ENCODE assay signal across 9 cellular contexts in genomic region chr14:104768437-104769323, GRCh38. TPM values are rescaled to one million over a fixed set of nuclear protein-coding genes. Genes with fewer than 3 reads are reported as not detected.
DNase-seq lines count a peak whose midpoint lies in the region; ATAC-seq and TF ChIP-seq lines count a peak whose summit lies in the region.
"Had no signal": no experiment of that assay in that cellular context is flagged by ENCODE, and none has a peak within 500 bp of the region (broad histone marks: within the 10 kb centered on the region; RNA-seq: fewer than 3 reads in every experiment).

No MANE protein-coding gene starts in this region.

- H3K9me3 Mint-ChIP-seq in immature natural killer cell: no peaks in the 10 kb centered on the region

- H3K27me3 ChIP-seq in WERI-Rb-1 (ENCODE audit: insufficient read depth, low read depth, severe bottlenecking): no peaks in the 10 kb centered on the region
- H3K27me3 ChIP-seq in breast epithelium: no peaks in the 10 kb centered on the region

- TF ChIP-seq CTCF in WERI-Rb-1 (IDR thresholded peaks at IDR 0.05; ENCODE audit: low read depth, low read length): peak; percentile 91
- TF ChIP-seq CTCF in breast epithelium (IDR thresholded peaks at IDR 0.05): peak in 2 of 3 donors; percentile 76 to 90

- peak overlapping the region in 3 of 6 donors; percentile 28 to 51 (median 45) for H3K27ac Mint-ChIP-seq in immature natural killer cell
- H3K27ac Mint-ChIP-seq: stimulated activated naive CD8-positive, alpha-beta T cell treated with anti-CD3 and anti-CD28 coated beads, Interleukin-15, Interleukin-2, amounts not matched to agents 100 ng/mL and 50 ng/mL, for 24 hours had no signal

- TF ChIP-seq POLR2A in breast epithelium (IDR thresholded peaks at IDR 0.05): no peak

- H3K36me3 Mint-ChIP-seq in immature natural killer cell: peaks cover 3 to 12% (median 9%) of the 10 kb centered on the region in 3 donors

- peaks cover 0 to 1% of the 10 kb centered on the region in 2 donors for H3K4me1 Mint-ChIP-seq in immature natural killer cell

- H3K4me1 ChIP-seq in breast epithelium: peaks cover 0 to 5% of the 10 kb centered on the region in 2 donors

- intact Hi-C loops in breast epithelium (cut with DNase I; ENCODE audit: low total_unique reads): no loop called here

- H3K27me3 Mint-ChIP-seq in immature natural killer cell (ENCODE audit: low read depth in 3 of 3): peaks cover 0 to 5% (median 0%) of the 10 kb centered on the region in 3 donors
- H3K27me3 Mint-ChIP-seq: stimulated activated naive CD8-positive, alpha-beta T cell treated with anti-CD3 and anti-CD28 coated beads, Interleukin-15, Interleukin-2, amounts not matched to agents 100 ng/mL and 50 ng/mL, for 24 hours had no signal

- peaks cover 8% of the 10 kb centered on the region for H3K9me3 ChIP-seq in WERI-Rb-1 (ENCODE audit: severe bottlenecking)
- no peaks in the 10 kb centered on the region for H3K9me3 ChIP-seq in breast epithelium

- ATAC-seq in HG02798 (IDR thresholded peaks at IDR 0.05; ENCODE audit: poor library complexity, unreplicated experiment) (peak; percentile 76), GM21515 (IDR thresholded peaks at IDR 0.05; ENCODE audit: unreplicated experiment) (no peak)

- DNase-seq in GM03348 (ENCODE audit: low spot score) (peak; percentile 92), NCI-H2196 (lab: John Stamatoyannopoulos, UW; ENCODE audit: unreplicated experiment) (peak; percentile 58), WERI-Rb-1 (peak; percentile 94), breast epithelium (ENCODE audit: low spot score in 2 of 2) (peak; percentile 80 to 95), immature natural killer cell (peak; percentile 84 to 87 (median 84))
- DNase-seq in stimulated activated CD4-positive, alpha-beta T cell treated with anti-CD3 and anti-CD28 coated beads, Interleukin-15, amount 100 ng/mL, for 1 hour (ENCODE audit: low read depth in 1 of 2, low spot score in 1 of 2): peak; percentile 80 to 90

- no peak overlapping the region for H3K4me3 ChIP-seq in WERI-Rb-1 (ENCODE audit: low read depth, low read length)
- no peak overlapping the region for H3K4me3 ChIP-seq in breast epithelium

- H3K36me3 ChIP-seq in WERI-Rb-1: peaks cover 40% of the 10 kb centered on the region
- no peaks in the 10 kb centered on the region for H3K36me3 ChIP-seq in breast epithelium

- H3K4me3 Mint-ChIP-seq in immature natural killer cell: no peak overlapping the region
- H3K4me3 Mint-ChIP-seq: stimulated activated naive CD8-positive, alpha-beta T cell treated with anti-CD3 and anti-CD28 coated beads, Interleukin-15, Interleukin-2, amounts not matched to agents 100 ng/mL and 50 ng/mL, for 24 hours had no signal

- H3K27ac ChIP-seq in WERI-Rb-1: peak overlapping the region; percentile 69
- H3K27ac ChIP-seq in breast epithelium: peak overlapping the region; percentile 51 to 59

RNA-seq across cellular contexts. Expression of gene SIVA1, which starts 15.7 kb away (rescaled TPM):
- 100 to 1,000 TPM; 181 to 225 (median 223) TPM for total RNA-seq in breast epithelium
- 100 to 1,000 TPM; 155 to 321 (median 203) TPM for polyA plus RNA-seq in immature natural killer cell

RNA-seq across cellular contexts. Expression of gene AKT1, which starts 26.9 kb away (rescaled TPM):
- 100 to 1,000 TPM in 2 of 3 donors, 10 to 100 TPM in 1; 91.9 to 119 (median 116) TPM for total RNA-seq in breast epithelium
- 10 to 100 TPM; 14.8 to 23.3 (median 21.3) TPM for polyA plus RNA-seq in immature natural killer cell

RNA-seq across cellular contexts. Expression of gene ZBTB42, which starts 32.2 kb away (rescaled TPM):
- total RNA-seq in breast epithelium: 10 to 100 TPM in 1 of 3 donors, 1 to 10 TPM in 2; 3.5 to 11.4 (median 9.2) TPM
- polyA plus RNA-seq in immature natural killer cell: 1 to 10 TPM in 2 of 3 donors, under 1 TPM in 1; 0.25 to 2.4 (median 2.0) TPM

RNA-seq across cellular contexts. Expression of gene ADSS1, which starts 44.7 kb away (rescaled TPM):
- 10 to 100 TPM in 1 of 3 donors, 1 to 10 TPM in 2; 6.9 to 13.0 (median 7.3) TPM for total RNA-seq in breast epithelium
- polyA plus RNA-seq in immature natural killer cell: 1 to 10 TPM in 2 of 3 donors, under 1 TPM in 1; 0.43 to 2.4 (median 1.2) TPM
